In genomic region chr17:80441133-80441578, GRCh38 we compare ENCODE assay signal across 8 cellular contexts. TPM values are rescaled to one million over a fixed set of nuclear protein-coding genes. Genes with fewer than 3 reads are reported as not detected.
DNase-seq lines count a peak whose midpoint lies in the region; ATAC-seq and TF ChIP-seq lines count a peak whose summit lies in the region.

No MANE protein-coding gene starts in this region.

- no peaks in the 10 kb centered on the region for H3K23me2 ChIP-seq in H9 (ENCODE audit: insufficient read length, low read depth, low read length, poor library complexity, severe bottlenecking)

- H3K9ac ChIP-seq in H9 (ENCODE audit: extremely low read depth, insufficient read length, low read length) (no peak overlapping the region), PC-3 (ENCODE audit: low read length) (no peak overlapping the region)

- POLR2A ChIA-PET in PC-3 (lab: Charles Lee; ENCODE audit: unreplicated experiment): no interaction called here

- peaks cover 7 to 19% of the 10 kb centered on the region in 2 experiments for H3K4me1 Mint-ChIP-seq in H9

- ATAC-seq in PC-3: no peak
- peak; percentile 45 for ATAC-seq in left lung
- ATAC-seq in GM18520 (IDR thresholded peaks at IDR 0.05; ENCODE audit: unreplicated experiment): no peak
- no peak for ATAC-seq in HG03521 (IDR thresholded peaks at IDR 0.05; ENCODE audit: unreplicated experiment)
- ATAC-seq in HG03457 (IDR thresholded peaks at IDR 0.05; ENCODE audit: unreplicated experiment): no peak

- H3K27me3 ChIP-seq in H9 (ENCODE audit: insufficient read depth, low read length) (no peaks in the 10 kb centered on the region), PC-3 (ENCODE audit: low read length) (no peaks in the 10 kb centered on the region), left lung (no peaks in the 10 kb centered on the region)

- H3K9me3 Mint-ChIP-seq in H9: no peaks in the 10 kb centered on the region

- no peak overlapping the region for H3K27ac Mint-ChIP-seq in H9

- H3K23ac ChIP-seq in H9 (ENCODE audit: insufficient read length, low read depth, low read length): no peak overlapping the region

- peak; percentile 26; the same call in 1 of the 3 replicates for TF ChIP-seq CTCF in H9 (conservative IDR thresholded peaks at IDR 0.05)
- no peak for TF ChIP-seq CTCF in PC-3 (conservative IDR thresholded peaks at IDR 0.05; ENCODE audit: low read depth, low read length)
- TF ChIP-seq CTCF in left lung (IDR thresholded peaks at IDR 0.05): no peak

- no peaks in the 10 kb centered on the region for H3K9me3 ChIP-seq in H9 (ENCODE audit: control insufficient read depth, low read depth, low read length)
- no peaks in the 10 kb centered on the region for H3K9me3 ChIP-seq in PC-3 (ENCODE audit: low read length)
- H3K9me3 ChIP-seq in left lung: no peaks in the 10 kb centered on the region

- H3K36me3 ChIP-seq in PC-3 (ENCODE audit: low read depth, low read length) (no peaks in the 10 kb centered on the region), left lung (no peaks in the 10 kb centered on the region)

- H3K4me1 ChIP-seq in H9 (ENCODE audit: insufficient read depth, low read length) (no peaks in the 10 kb centered on the region), PC-3 (ENCODE audit: insufficient read depth, low read length) (no peaks in the 10 kb centered on the region), left lung (no peaks in the 10 kb centered on the region)

- peaks cover 46% of the 10 kb centered on the region for H3K27me3 Mint-ChIP-seq in H9 (ENCODE audit: low read depth)

- H3K36me3 Mint-ChIP-seq in H9 (ENCODE audit: insufficient read depth in 1 of 3, low read depth in 3 of 3): no peaks in the 10 kb centered on the region

- no peak overlapping the region for H3K4me3 Mint-ChIP-seq in H9

- no peak overlapping the region for H2BK20ac ChIP-seq in H9 (ENCODE audit: low read depth, low read length, poor library complexity, severe bottlenecking)

- H2BK12ac ChIP-seq in H9 (ENCODE audit: insufficient read length, low read depth, low read length): no peak overlapping the region

- no peak overlapping the region for H3K4ac ChIP-seq in H9 (ENCODE audit: low read depth, low read length)

- no peaks in the 10 kb centered on the region for H4K20me1 ChIP-seq in H9 (ENCODE audit: control insufficient read depth, insufficient read depth, insufficient read length)
- no peaks in the 10 kb centered on the region for H4K20me1 ChIP-seq in PC-3 (ENCODE audit: low read length)

- no peaks in the 10 kb centered on the region for H3F3A ChIP-seq in PC-3 (ENCODE audit: low read length, unreplicated experiment)

- H3K27ac ChIP-seq in H9 (ENCODE audit: insufficient read length, low read depth, low read length): no peak overlapping the region
- H3K27ac ChIP-seq in PC-3 (ENCODE audit: low read length): no peak overlapping the region
- H3K27ac ChIP-seq in left lung: no peak overlapping the region

- no peak overlapping the region for H2BK120ac ChIP-seq in H9 (ENCODE audit: low read depth, low read length, poor library complexity, severe bottlenecking)

- H3K4me3 ChIP-seq in PC-3 (ENCODE audit: low read length) (no peak overlapping the region), left lung (no peak overlapping the region)

- H3K9me2 ChIP-seq in PC-3 (replicated peaks; ENCODE audit: low read length): no peaks in the 10 kb centered on the region

- intact Hi-C loops in PC-3 (cut with micrococcal nuclease): no loop called here
- intact Hi-C loops in left lung (cut with DNase I): no loop called here

- H3K79me2 ChIP-seq in H9 (ENCODE audit: insufficient read depth, low read length) (no peaks in the 10 kb centered on the region), PC-3 (ENCODE audit: low read length) (no peaks in the 10 kb centered on the region)

- WGBS in H9 (ENCODE audit: extremely low coverage, insufficient read length, low lambda C conversion rate): no CpG with 5 or more reads among the region's 14 CpGs

- H4K91ac ChIP-seq in H9 (ENCODE audit: insufficient read length, low read depth, low read length): no peak overlapping the region

- H2BK15ac ChIP-seq in H9 (ENCODE audit: low read depth, low read length): no peak overlapping the region; the same call in 1 of the 2 replicates

- H3K56ac ChIP-seq in H9 (ENCODE audit: insufficient read length, low read depth, low read length): no peak overlapping the region

- H3K14ac ChIP-seq in H9 (ENCODE audit: insufficient read depth, low read length): no peak overlapping the region; the same call in 1 of the 2 replicates

- H4K8ac ChIP-seq in H9 (replicated peaks; ENCODE audit: insufficient read length, low read depth, low read length): no peak overlapping the region

- peak; percentile 88 for DNase-seq in H9
- peak; percentile 40 for DNase-seq in PC-3
- peak in 3 of 4 experiments; percentile 16 to 48 (median 24) for DNase-seq in activated naive CD4-positive, alpha-beta T cell (lab: John Stamatoyannopoulos, UW)
- no peak for DNase-seq in left lung
- DNase-seq in Ammon's horn (ENCODE audit: low spot score): no peak

- no TSS peak for BruUV-seq in PC-3 (replicated peaks; lab: Mats Ljungman, UMichigan)

- H3T11ph ChIP-seq in H9 (ENCODE audit: low read length): no peak overlapping the region

- H2AFZ ChIP-seq in H9 (ENCODE audit: low read length): no peak overlapping the region
- no peak overlapping the region for H2AFZ ChIP-seq in PC-3 (ENCODE audit: low read length)

- H3K79me1 ChIP-seq in H9 (ENCODE audit: insufficient read depth, low read depth, low read length, poor library complexity, severe bottlenecking): no peaks in the 10 kb centered on the region

- H3K18ac ChIP-seq in H9 (ENCODE audit: insufficient read length, low read depth, low read length): no peak overlapping the region

- no peak overlapping the region for H2AK5ac ChIP-seq in H9 (ENCODE audit: insufficient read length, low read length)

- no peak overlapping the region for H4K5ac ChIP-seq in H9 (ENCODE audit: insufficient read length, low read depth, low read length)

- no peak overlapping the region for H2BK5ac ChIP-seq in H9 (ENCODE audit: insufficient read length, low read length)

- CTCF ChIA-PET in PC-3 (lab: Charles Lee): no interaction called here

- H3K4me2 ChIP-seq in H9 (ENCODE audit: insufficient read depth, insufficient read length, low read length) (no peak overlapping the region), PC-3 (ENCODE audit: low read length) (no peak overlapping the region)

RNA-seq across cellular contexts. Expression of gene ENDOV, which starts 26.2 kb away (rescaled TPM):
- 14.8 and 17.1 TPM in 2 replicates for total RNA-seq in H9 (2021)
- total RNA-seq in PC-3 (2014; rRNA removed): 57.9 and 59.3 TPM in 2 replicates
- total RNA-seq in left lung: 10 to 100 TPM; 18.8 to 24.9 TPM

RNA-seq across cellular contexts. Expression of gene NPTX1, which starts 35.3 kb away (rescaled TPM):
- total RNA-seq in H9 (2021) (20.5 and 20.8 TPM in 2 replicates), PC-3 (2014; rRNA removed) (0.55 and 4.3 TPM in 2 replicates), left lung (under 1 TPM; 0.17 to 0.37 TPM)

Comparison
In these comparisons a context has a peak if more than half of its experiments do, and no peak if none do; other contexts are left out.
1. DNase-seq: peak in H9 (single experiment), PC-3 (single experiment) and activated naive CD4-positive, alpha-beta T cell (3 of 4); none in left lung (0 of 2) and Ammon's horn (single experiment).